Comparison of ENCODE assay signal across 1 cellular context in the genomic region with DNA sequence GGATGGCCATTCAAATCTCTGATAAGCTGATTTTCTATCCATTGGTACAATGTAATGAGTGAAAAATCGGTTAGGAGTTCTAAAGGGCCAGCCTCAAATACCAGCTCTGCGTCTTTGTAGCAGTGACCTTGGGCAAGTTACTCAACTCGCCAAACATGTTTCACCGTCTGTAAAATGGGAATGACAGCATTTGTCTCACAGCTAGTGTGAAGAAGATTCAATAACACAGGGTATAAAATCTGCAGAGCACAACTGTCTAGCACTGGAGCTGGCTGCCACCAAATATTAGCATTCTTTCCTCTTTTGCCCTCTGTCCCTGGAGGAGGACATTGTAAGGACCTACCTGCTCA.
TF ChIP-seq lines count a peak whose summit lies in the region.

No MANE protein-coding gene starts in this region.

TF ChIP-seq in HepG2, 621 proteins besides CTCF, POLR2A, EP300 and RAD21:
- peak; percentile 82 for TF ChIP-seq ZNF629 (CRISPR knock-in tag; conservative IDR thresholded peaks at IDR 0.05)
- TF ChIP-seq, protein P1, sequence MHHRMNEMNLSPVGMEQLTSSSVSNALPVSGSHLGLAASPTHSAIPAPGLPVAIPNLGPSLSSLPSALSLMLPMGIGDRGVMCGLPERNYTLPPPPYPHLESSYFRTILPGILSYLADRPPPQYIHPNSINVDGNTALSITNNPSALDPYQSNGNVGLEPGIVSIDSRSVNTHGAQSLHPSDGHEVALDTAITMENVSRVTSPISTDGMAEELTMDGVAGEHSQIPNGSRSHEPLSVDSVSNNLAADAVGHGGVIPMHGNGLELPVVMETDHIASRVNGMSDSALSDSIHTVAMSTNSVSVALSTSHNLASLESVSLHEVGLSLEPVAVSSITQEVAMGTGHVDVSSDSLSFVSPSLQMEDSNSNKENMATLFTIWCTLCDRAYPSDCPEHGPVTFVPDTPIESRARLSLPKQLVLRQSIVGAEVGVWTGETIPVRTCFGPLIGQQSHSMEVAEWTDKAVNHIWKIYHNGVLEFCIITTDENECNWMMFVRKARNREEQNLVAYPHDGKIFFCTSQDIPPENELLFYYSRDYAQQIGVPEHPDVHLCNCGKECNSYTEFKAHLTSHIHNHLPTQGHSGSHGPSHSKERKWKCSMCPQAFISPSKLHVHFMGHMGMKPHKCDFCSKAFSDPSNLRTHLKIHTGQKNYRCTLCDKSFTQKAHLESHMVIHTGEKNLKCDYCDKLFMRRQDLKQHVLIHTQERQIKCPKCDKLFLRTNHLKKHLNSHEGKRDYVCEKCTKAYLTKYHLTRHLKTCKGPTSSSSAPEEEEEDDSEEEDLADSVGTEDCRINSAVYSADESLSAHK (CRISPR knock-in tag; IDR thresholded peaks at IDR 0.05; ENCODE audit: borderline replicate concordance) = no peak
